ENCODE assay signal across 23 cellular contexts in the genomic region with DNA sequence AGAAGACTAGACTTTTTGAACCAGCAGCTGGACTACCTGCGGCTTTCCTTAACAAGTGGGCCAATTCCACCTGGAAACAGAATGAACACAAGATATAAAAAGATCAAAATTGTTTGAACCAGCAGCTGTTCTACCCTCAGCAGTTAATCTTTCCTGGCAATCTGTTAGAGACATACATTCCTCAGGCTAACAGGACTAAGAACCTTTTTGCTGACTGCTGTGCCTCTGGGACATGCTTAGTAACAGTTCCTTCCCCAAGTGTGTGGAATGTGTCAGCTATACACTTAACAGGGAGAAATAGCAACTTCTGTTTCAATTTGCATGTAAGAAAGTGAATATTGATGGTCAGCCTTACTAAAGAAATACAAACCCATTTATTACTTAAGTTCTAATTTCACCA.
DNase-seq lines count a peak whose midpoint lies in the region; ATAC-seq, FAIRE-seq and TF ChIP-seq lines count a peak whose summit lies in the region.
"Had no signal": no experiment of that assay in that cellular context is flagged by ENCODE, and none has a peak within 500 bp of the region (broad histone marks: within the 10 kb centered on the region; RNA-seq: fewer than 3 reads in every experiment).

No MANE protein-coding gene starts in this region.

- no peaks in the 10 kb centered on the region for H3K4me1 Mint-ChIP-seq in MCF 10A (ENCODE audit: insufficient read depth, unreplicated experiment)
- no peaks in the 10 kb centered on the region for H3K4me1 Mint-ChIP-seq in activated naive CD4-positive, alpha-beta T cell treated with anti-CD3 and anti-CD28 coated beads, Interleukin-2, amount 10 ng/mL, durations not matched to agents 7 days and 5 days
- H3K4me1 Mint-ChIP-seq: B cell had no signal

- H3K18ac ChIP-seq in H1 (ENCODE audit: extremely low read depth, low read length), result no peak overlapping the region
- H3K18ac ChIP-seq in mesendoderm (ENCODE audit: low read length), result no peak overlapping the region

- peak overlapping the region; percentile 40; the same call in 1 of the 2 replicates for H2AFZ ChIP-seq in H1 (ENCODE audit: low read length)

- TF ChIP-seq RAD21 in H1 (IDR thresholded peaks at IDR 0.05 in 1 of 2, conservative IDR thresholded peaks at IDR 0.05 in 1 of 2; ENCODE audit: low read depth in 2 of 2, low read length in 2 of 2), result no peak

- no peak overlapping the region for H3K14ac ChIP-seq in H1 (ENCODE audit: insufficient read length)

- H2BK15ac ChIP-seq in H1 (ENCODE audit: low read length) (no peak overlapping the region), mesendoderm (replicated peaks; ENCODE audit: low read depth) (no peak overlapping the region)

- no peak overlapping the region for H3K4me3 Mint-ChIP-seq in MCF 10A (ENCODE audit: unreplicated experiment)
- H3K4me3 Mint-ChIP-seq in activated naive CD4-positive, alpha-beta T cell treated with anti-CD3 and anti-CD28 coated beads, Interleukin-2, amount 10 ng/mL, durations not matched to agents 7 days and 5 days, result no peak overlapping the region
- H3K4me3 Mint-ChIP-seq: B cell had no signal

- no TSS peak for BruUV-seq in MCF 10A (replicated peaks; lab: Mats Ljungman, UMichigan)

- no peaks in the 10 kb centered on the region for H3K23me2 ChIP-seq in H1 (ENCODE audit: low read depth, low read length)

- in situ Hi-C loops in T47D (cut with HindIII; ENCODE audit: low pct_unique_long_range_greater_than_20kb, low sequenced_read_pairs), result no loop called here

- no peak overlapping the region for H3K27ac Mint-ChIP-seq in MCF 10A (ENCODE audit: low read depth, unreplicated experiment)
- H3K27ac Mint-ChIP-seq in activated naive CD4-positive, alpha-beta T cell treated with anti-CD3 and anti-CD28 coated beads, Interleukin-2, amount 10 ng/mL, durations not matched to agents 7 days and 5 days, result no peak overlapping the region
- H3K27ac Mint-ChIP-seq: B cell had no signal

- no peak overlapping the region for H4K91ac ChIP-seq in H1 (replicated peaks; ENCODE audit: insufficient read length, low read length)

- no peaks in the 10 kb centered on the region for H3K79me2 ChIP-seq in H1 (ENCODE audit: control insufficient read depth in 1 of 2, insufficient read depth in 2 of 2, low read length in 2 of 2)
- no peaks in the 10 kb centered on the region for H3K79me2 ChIP-seq in mesendoderm (ENCODE audit: control insufficient read depth, insufficient read depth, low read length)

- H3K4ac ChIP-seq in H1 (replicated peaks; ENCODE audit: insufficient read length, low read depth, low read length) (no peak overlapping the region), mesendoderm (ENCODE audit: low read depth, low read length) (no peak overlapping the region)

- H2BK20ac ChIP-seq in H1 (ENCODE audit: low read length), result no peak overlapping the region

- H3K9me3 ChIP-seq in H1 (ENCODE audit: insufficient read depth in 2 of 2, low read depth in 1 of 2, low read length in 1 of 2), result no peaks in the 10 kb centered on the region
- H3K9me3 ChIP-seq: Caco-2 had no signal

- no peak overlapping the region for H3K9ac ChIP-seq in H1 (replicated peaks in 1 of 4; ENCODE audit: extremely low read depth in 1 of 4, low read depth in 3 of 4, low read length in 3 of 4)
- no peak overlapping the region for H3K9ac ChIP-seq in mesendoderm (ENCODE audit: low read length)

- intact Hi-C loops in MCF 10A (cut with micrococcal nuclease), result no loop called here

- CTCF ChIA-PET in MCF 10A (lab: Yijun Ruan, JAX) (interaction anchor here (0.6 kb wide), 1 partner anchor 13 kb away, joined by 3 read pairs; no protein-coding TSS in a partner anchor), H1 (lab: Charles Lee; ENCODE audit: partially characterized antibody) (no interaction called here)
- CTCF ChIA-PET in activated naive CD4-positive, alpha-beta T cell treated with anti-CD3 and anti-CD28 coated beads, Interleukin-2, amount 10 ng/mL, durations not matched to agents 7 days and 5 days (lab: Charles Lee), result no interaction called here

- no peak for TF ChIP-seq EP300 in H1 (IDR thresholded peaks at IDR 0.05; ENCODE audit: borderline replicate concordance in 1 of 2, low read depth in 2 of 2, low read length in 2 of 2)

- DNase-seq in T47D (ENCODE audit: low read depth in 1 of 2, low spot score in 1 of 2) (peak; percentile 17 to 55), MCF 10A (ENCODE audit: unreplicated experiment) (no peak), H1 (ENCODE audit: low read depth in 1 of 2, low spot score in 2 of 2) (no peak), mesendoderm (peak; percentile 31), H54 (ENCODE audit: insufficient read length, low spot score) (no peak)
- no peak for DNase-seq in activated naive CD4-positive, alpha-beta T cell treated with anti-CD3 and anti-CD28 coated beads, Interleukin-2, amount 10 ng/mL, durations not matched to agents 7 days and 5 days
- DNase-seq: 8988T, Caco-2, DMS79 treated with DMSO at 0.1 percent for 48 hours, HCEC 1CT, Kasumi-1, MM.1S, NCI-H1092, NCI-H2081 treated with DMSO at 0.1 percent for 48 hours, NCI-H446 treated with DMSO at 0.1 percent for 48 hours, NCI-H774, PC-3, RPMI8226, SIG-M5 had no signal

- no peaks in the 10 kb centered on the region for H3K27me3 ChIP-seq in H1 (replicated peaks in 1 of 4; ENCODE audit: control insufficient read depth in 3 of 4, extremely low read depth in 1 of 4, insufficient read depth in 3 of 4, low read length in 3 of 4)
- H3K27me3 ChIP-seq in mesendoderm (ENCODE audit: insufficient read depth, low read length, poor library complexity), result no peaks in the 10 kb centered on the region

- H3K27me3 Mint-ChIP-seq in MCF 10A (ENCODE audit: insufficient read depth, unreplicated experiment), result no peaks in the 10 kb centered on the region
- no peaks in the 10 kb centered on the region for H3K27me3 Mint-ChIP-seq in activated naive CD4-positive, alpha-beta T cell treated with anti-CD3 and anti-CD28 coated beads, Interleukin-2, amount 10 ng/mL, durations not matched to agents 7 days and 5 days
- H3K27me3 Mint-ChIP-seq: B cell had no signal

- 87% methylated on average over 1 of the region's 1 CpG; no CpG with 5 or more reads in 1 of the 2 experiments for WGBS in H1 (ENCODE audit: extremely low coverage in 1 of 2, insufficient coverage in 1 of 2, insufficient read length in 1 of 2, insufficient replicate concordance in 2 of 2, low coverage in 1 of 2, low lambda C conversion rate in 2 of 2, missing lambda C conversion rate in 1 of 2), 2 experiments
- WGBS in mesendoderm (ENCODE audit: extremely low coverage, insufficient coverage, low lambda C conversion rate), result no CpG with 5 or more reads among the region's 1 CpG

- H4K8ac ChIP-seq in H1 (ENCODE audit: extremely low read depth, insufficient read depth, low read length), result no peak overlapping the region
- H4K8ac ChIP-seq in mesendoderm (ENCODE audit: low read depth, low read length), result no peak overlapping the region

- FAIRE-seq in H1 (lab: Jason Lieb, UNC) (no peak), H54 (lab: Jason Lieb, UNC) (no peak)

- H3K27ac ChIP-seq in H1 (ENCODE audit: low read depth, low read length), result no peak overlapping the region
- H3K27ac ChIP-seq in mesendoderm (ENCODE audit: low read depth, low read length), result no peak overlapping the region

- H3K23ac ChIP-seq in H1 (ENCODE audit: insufficient read length) (no peak overlapping the region), mesendoderm (ENCODE audit: low read length) (no peak overlapping the region)

- ATAC-seq in GM19395 (IDR thresholded peaks at IDR 0.05; ENCODE audit: unreplicated experiment) (no peak), GM21825 (IDR thresholded peaks at IDR 0.05; ENCODE audit: unreplicated experiment) (no peak)
- ATAC-seq: PC-3, SK-N-SH treated with all-trans-retinoic acid at 6 μM for 48 hours had no signal

- H3K4me3 ChIP-seq in H1 (ENCODE audit: extremely low read depth in 1 of 4, insufficient read depth in 2 of 4, low read depth in 3 of 4, low read length in 4 of 4) (no peak overlapping the region), mesendoderm (ENCODE audit: low read length) (no peak overlapping the region)

- TF ChIP-seq POLR2A in H1 (IDR thresholded peaks at IDR 0.05; ENCODE audit: control extremely low read depth in 1 of 2, low read depth in 2 of 2, low read length in 2 of 2), result no peak
- TF ChIP-seq POLR2A in H54 (IDR thresholded peaks at IDR 0.05; ENCODE audit: low read depth, low read length), result no peak

- H2AK5ac ChIP-seq in H1 (ENCODE audit: low read depth, low read length) (no peak overlapping the region), mesendoderm (ENCODE audit: low read length) (no peak overlapping the region)

- H3K4me2 ChIP-seq in H1 (ENCODE audit: insufficient read depth in 1 of 2, low read depth in 2 of 2, low read length in 2 of 2) (no peak overlapping the region), mesendoderm (ENCODE audit: low read length) (no peak overlapping the region)

- no peaks in the 10 kb centered on the region for H3K36me3 ChIP-seq in H1 (ENCODE audit: control insufficient read depth in 2 of 4, insufficient read depth in 4 of 4, low read length in 3 of 4)
- no peaks in the 10 kb centered on the region for H3K36me3 ChIP-seq in mesendoderm (ENCODE audit: control insufficient read depth, insufficient read depth, low read length)

- H4K5ac ChIP-seq in H1 (ENCODE audit: insufficient read length, low read depth, low read length) (no peak overlapping the region), mesendoderm (ENCODE audit: low read length) (no peak overlapping the region)

- H2BK5ac ChIP-seq in H1 (ENCODE audit: low read depth, low read length), result no peak overlapping the region
- H2BK5ac ChIP-seq in mesendoderm (ENCODE audit: low read length), result no peak overlapping the region

- H2BK120ac ChIP-seq in H1 (replicated peaks; ENCODE audit: low read depth, low read length) (no peak overlapping the region), mesendoderm (ENCODE audit: low read depth, low read length) (no peak overlapping the region)

- H4K20me1 ChIP-seq in H1 (replicated peaks in 1 of 2; ENCODE audit: control insufficient read depth in 1 of 2, insufficient read depth in 2 of 2, low read length in 2 of 2), result no peaks in the 10 kb centered on the region

- no peaks in the 10 kb centered on the region for H3K36me3 Mint-ChIP-seq in MCF 10A (ENCODE audit: insufficient read depth, unreplicated experiment)
- no peaks in the 10 kb centered on the region for H3K36me3 Mint-ChIP-seq in activated naive CD4-positive, alpha-beta T cell treated with anti-CD3 and anti-CD28 coated beads, Interleukin-2, amount 10 ng/mL, durations not matched to agents 7 days and 5 days

- no peaks in the 10 kb centered on the region for H3K4me1 ChIP-seq in H1 (replicated peaks in 1 of 4; ENCODE audit: control insufficient read depth in 3 of 4, insufficient read depth in 4 of 4, low read length in 3 of 4)
- no peaks in the 10 kb centered on the region for H3K4me1 ChIP-seq in mesendoderm (ENCODE audit: control insufficient read depth, low read depth, low read length)
- H3K4me1 ChIP-seq: Caco-2 had no signal

- POLR2A ChIA-PET in MCF 10A (lab: Yijun Ruan, JAX) (interaction anchor here (0.7 kb wide), 1 partner anchor 815 kb away, joined by 3 read pairs; no protein-coding TSS in a partner anchor), H1 (lab: Charles Lee; ENCODE audit: partially characterized antibody) (no interaction called here)

- H3K56ac ChIP-seq in H1 (replicated peaks; ENCODE audit: insufficient read length, low read depth, low read length) (no peak overlapping the region), mesendoderm (ENCODE audit: low read length) (no peak overlapping the region)

- no peaks in the 10 kb centered on the region for H3K9me3 Mint-ChIP-seq in MCF 10A (ENCODE audit: unreplicated experiment)
- no peaks in the 10 kb centered on the region for H3K9me3 Mint-ChIP-seq in activated naive CD4-positive, alpha-beta T cell treated with anti-CD3 and anti-CD28 coated beads, Interleukin-2, amount 10 ng/mL, durations not matched to agents 7 days and 5 days

- no peak overlapping the region for H2BK12ac ChIP-seq in H1 (ENCODE audit: low read depth, low read length)

- TF ChIP-seq CTCF in MCF 10A (IDR thresholded peaks at IDR 0.05; ENCODE audit: unreplicated experiment) (no peak), H1 (IDR thresholded peaks at IDR 0.05; ENCODE audit: control extremely low read depth in 1 of 3, insufficient read depth in 1 of 3, low read depth in 1 of 3, low read length in 3 of 3) (no peak)

- no peaks in the 10 kb centered on the region for H3K79me1 ChIP-seq in H1 (ENCODE audit: low read depth, low read length)
- H3K79me1 ChIP-seq in mesendoderm (ENCODE audit: low read length), result no peaks in the 10 kb centered on the region

Comparison
In these comparisons a context has a peak if more than half of its experiments do, and no peak if none do; other contexts are left out.
1. DNase-seq: peak in T47D (2 of 2) and mesendoderm (single experiment); none in MCF 10A (single experiment), H1 (0 of 2), activated naive CD4-positive, alpha-beta T cell treated with anti-CD3 and anti-CD28 coated beads, Interleukin-2, amount 10 ng/mL, durations not matched to agents 7 days and 5 days (single experiment) and H54 (single experiment).